ENCODE assay signal across 9 cellular contexts in genomic region chr1:1232801-1233566, GRCh38. TPM values are rescaled to one million over a fixed set of nuclear protein-coding genes. Genes with fewer than 3 reads are reported as not detected.
DNase-seq lines count a peak whose midpoint lies in the region; ATAC-seq and TF ChIP-seq lines count a peak whose summit lies in the region.
"Had no signal": no experiment of that assay in that cellular context is flagged by ENCODE, and none has a peak within 500 bp of the region (broad histone marks: within the 10 kb centered on the region; RNA-seq: fewer than 3 reads in every experiment).

No MANE protein-coding gene starts in this region.

- H3K27ac Mint-ChIP-seq in activated T-cell treated with anti-CD3 and anti-CD28 coated beads, Interleukin-2, amount 50 U/mL, for 24 hours, result peak overlapping the region; percentile 91
- peak overlapping the region; percentile 83 for H3K27ac Mint-ChIP-seq in activated CD8-positive, alpha-beta T cell treated with anti-CD3 and anti-CD28 coated beads, Interleukin-2, amount 10 ng/mL, durations not matched to agents 7 days and 5 days

- TF ChIP-seq CTCF in lower lobe of right lung (IDR thresholded peaks at IDR 0.05) (no peak), testis (IDR thresholded peaks at IDR 0.05) (no peak)

- no peaks in the 10 kb centered on the region for H3K27me3 Mint-ChIP-seq in activated T-cell treated with anti-CD3 and anti-CD28 coated beads, Interleukin-2, amount 50 U/mL, for 24 hours
- H3K27me3 Mint-ChIP-seq in activated CD8-positive, alpha-beta T cell treated with anti-CD3 and anti-CD28 coated beads, Interleukin-2, amount 10 ng/mL, durations not matched to agents 7 days and 5 days (ENCODE audit: low read depth), result no peaks in the 10 kb centered on the region

- H3K4me1 Mint-ChIP-seq in activated T-cell treated with anti-CD3 and anti-CD28 coated beads, Interleukin-2, amount 50 U/mL, for 24 hours (ENCODE audit: low read depth), result peaks cover 39% of the 10 kb centered on the region
- peaks cover 31% of the 10 kb centered on the region for H3K4me1 Mint-ChIP-seq in activated CD8-positive, alpha-beta T cell treated with anti-CD3 and anti-CD28 coated beads, Interleukin-2, amount 10 ng/mL, durations not matched to agents 7 days and 5 days (ENCODE audit: low read depth)

- H3K36me3 ChIP-seq in lower lobe of right lung (peaks cover 12% of the 10 kb centered on the region), testis (ENCODE audit: low read depth, missing control alignments) (no peaks in the 10 kb centered on the region)

- H3K9me3 ChIP-seq in lower lobe of right lung (no peaks in the 10 kb centered on the region), testis (no peaks in the 10 kb centered on the region)

- no peak for ATAC-seq in activated CD8-positive, alpha-beta T cell treated with anti-CD3 and anti-CD28 coated beads, Interleukin-2, amount 10 ng/mL, durations not matched to agents 7 days and 5 days
- ATAC-seq in lower lobe of right lung, result no peak

- no peak overlapping the region for H3K27ac ChIP-seq in lower lobe of right lung
- peak overlapping the region; percentile 31 to 45 for H3K27ac ChIP-seq in testis

- no peak for TF ChIP-seq POLR2A in testis (IDR thresholded peaks at IDR 0.05)

- H3K27me3 ChIP-seq in lower lobe of right lung (ENCODE audit: low read depth) (peaks cover 13% of the 10 kb centered on the region), testis (no peaks in the 10 kb centered on the region)

- WGBS in testis, 2 donors, result 53 to 74% methylated on average over 11 to 93 of the region's 97 CpGs

- POLR2A ChIA-PET in activated CD8-positive, alpha-beta T cell treated with anti-CD3 and anti-CD28 coated beads, Interleukin-2, amount 10 ng/mL, durations not matched to agents 7 days and 5 days (lab: Charles Lee), result no interaction called here

- peak overlapping the region; percentile 49 for H3K4me3 ChIP-seq in lower lobe of right lung
- H3K4me3 ChIP-seq in testis, result peak overlapping the region; percentile 32 to 38

- H3K9me3 Mint-ChIP-seq in activated T-cell treated with anti-CD3 and anti-CD28 coated beads, Interleukin-2, amount 50 U/mL, for 24 hours, result no peaks in the 10 kb centered on the region
- no peaks in the 10 kb centered on the region for H3K9me3 Mint-ChIP-seq in activated CD8-positive, alpha-beta T cell treated with anti-CD3 and anti-CD28 coated beads, Interleukin-2, amount 10 ng/mL, durations not matched to agents 7 days and 5 days (ENCODE audit: insufficient read depth)

- intact Hi-C loops in lower lobe of right lung (cut with DNase I), result no loop called here
- intact Hi-C loops in testis (cut with DNase I; ENCODE audit: low total_unique reads), result no loop called here

- peaks cover 34% of the 10 kb centered on the region for H3K4me1 ChIP-seq in lower lobe of right lung
- H3K4me1 ChIP-seq in testis, result peaks cover 18% of the 10 kb centered on the region

- peak overlapping the region; percentile 74 for H3K4me3 Mint-ChIP-seq in activated T-cell treated with anti-CD3 and anti-CD28 coated beads, Interleukin-2, amount 50 U/mL, for 24 hours
- peak overlapping the region; percentile 71 for H3K4me3 Mint-ChIP-seq in activated CD8-positive, alpha-beta T cell treated with anti-CD3 and anti-CD28 coated beads, Interleukin-2, amount 10 ng/mL, durations not matched to agents 7 days and 5 days

- DNase-seq in activated T-cell treated with anti-CD3 and anti-CD28 coated beads, Interleukin-2, amount 50 U/mL, for 24 hours, result no peak
- no peak for DNase-seq in activated T-cell treated with anti-CD3 and anti-CD28 coated beads for 4 hours
- DNase-seq in activated CD8-positive, alpha-beta T cell treated with anti-CD3 and anti-CD28 coated beads, Interleukin-2, amount 10 ng/mL, durations not matched to agents 7 days and 5 days, result no peak
- peak; percentile 60 for DNase-seq in lower lobe of right lung
- no peak for DNase-seq in testis
- no peak for DNase-seq in mesenteric fat pad (ENCODE audit: low spot score)
- DNase-seq in pons (ENCODE audit: low spot score), result no peak
- DNase-seq in foreskin melanocyte, result no peak

- CTCF ChIA-PET in activated CD8-positive, alpha-beta T cell treated with anti-CD3 and anti-CD28 coated beads, Interleukin-2, amount 10 ng/mL, durations not matched to agents 7 days and 5 days (lab: Charles Lee), result no interaction called here

- H3K36me3 Mint-ChIP-seq in activated T-cell treated with anti-CD3 and anti-CD28 coated beads, Interleukin-2, amount 50 U/mL, for 24 hours (ENCODE audit: low read depth), result peaks cover 53% of the 10 kb centered on the region
- peaks cover 31% of the 10 kb centered on the region for H3K36me3 Mint-ChIP-seq in activated CD8-positive, alpha-beta T cell treated with anti-CD3 and anti-CD28 coated beads, Interleukin-2, amount 10 ng/mL, durations not matched to agents 7 days and 5 days (ENCODE audit: low read depth)

RNA-seq across cellular contexts. Expression of gene B3GALT6, which starts 0.9 kb away (rescaled TPM):
- 10 to 100 TPM; 21.2 to 22.4 TPM for total RNA-seq in activated CD8-positive, alpha-beta T cell treated with anti-CD3 and anti-CD28 coated beads, Interleukin-2, amount 10 ng/mL, durations not matched to agents 7 days and 5 days
- 13.7 TPM for total RNA-seq in lower lobe of right lung
- total RNA-seq in testis, result 10 to 100 TPM; 26.1 to 37.3 TPM
- polyA plus RNA-seq in testis (ENCODE audit: insufficient read depth, low read depth, low replicate concordance), result 8.5 TPM
- total RNA-seq in mesenteric fat pad, result 14.1 TPM

RNA-seq across cellular contexts. Expression of gene SDF4, which starts 1.2 kb away (rescaled TPM):
- 10 to 100 TPM; 96.9 to 99.3 TPM for total RNA-seq in activated CD8-positive, alpha-beta T cell treated with anti-CD3 and anti-CD28 coated beads, Interleukin-2, amount 10 ng/mL, durations not matched to agents 7 days and 5 days
- 127 TPM for total RNA-seq in lower lobe of right lung
- 100 to 1,000 TPM; 146 to 158 TPM for total RNA-seq in testis
- 167 TPM for polyA plus RNA-seq in testis (ENCODE audit: insufficient read depth, low read depth, low replicate concordance)
- 144 TPM for total RNA-seq in mesenteric fat pad

RNA-seq across cellular contexts. Expression of gene C1QTNF12, which starts 13.5 kb away (rescaled TPM):
- total RNA-seq in activated CD8-positive, alpha-beta T cell treated with anti-CD3 and anti-CD28 coated beads, Interleukin-2, amount 10 ng/mL, durations not matched to agents 7 days and 5 days, result 1 to 10 TPM; 1.8 to 2.2 TPM
- total RNA-seq in lower lobe of right lung, result 1.2 TPM
- 1 to 10 TPM; 4.7 to 7.7 TPM for total RNA-seq in testis
- polyA plus RNA-seq in testis (ENCODE audit: insufficient read depth, low read depth, low replicate concordance), result 2.7 TPM
- total RNA-seq in mesenteric fat pad, result 2.9 TPM

RNA-seq across cellular contexts. Expression of gene TNFRSF4, which starts 19.0 kb away (rescaled TPM):
- 1 to 10 TPM; 1.6 to 2.9 TPM for total RNA-seq in activated CD8-positive, alpha-beta T cell treated with anti-CD3 and anti-CD28 coated beads, Interleukin-2, amount 10 ng/mL, durations not matched to agents 7 days and 5 days
- total RNA-seq in lower lobe of right lung (3.0 TPM), testis (1 to 10 TPM in 1 of 2 donors, under 1 TPM in 1; 0.87 to 1.4 TPM), mesenteric fat pad (10.7 TPM)
- 0.80 TPM for polyA plus RNA-seq in testis (ENCODE audit: insufficient read depth, low read depth, low replicate concordance)
- polyA plus RNA-seq: BJ had no signal

RNA-seq across cellular contexts. Expression of gene TNFRSF18, which starts 26.6 kb away (rescaled TPM):
- total RNA-seq in activated CD8-positive, alpha-beta T cell treated with anti-CD3 and anti-CD28 coated beads, Interleukin-2, amount 10 ng/mL, durations not matched to agents 7 days and 5 days, result 10 to 100 TPM; 17.5 to 18.8 TPM
- total RNA-seq in lower lobe of right lung, result 0.47 TPM
- not detected for total RNA-seq in testis
- polyA plus RNA-seq in testis (ENCODE audit: insufficient read depth, low read depth, low replicate concordance), result 0.67 TPM
- total RNA-seq in mesenteric fat pad, result 0.80 TPM
